17 cellular contexts compared by ENCODE assay signal in the genomic region with DNA sequence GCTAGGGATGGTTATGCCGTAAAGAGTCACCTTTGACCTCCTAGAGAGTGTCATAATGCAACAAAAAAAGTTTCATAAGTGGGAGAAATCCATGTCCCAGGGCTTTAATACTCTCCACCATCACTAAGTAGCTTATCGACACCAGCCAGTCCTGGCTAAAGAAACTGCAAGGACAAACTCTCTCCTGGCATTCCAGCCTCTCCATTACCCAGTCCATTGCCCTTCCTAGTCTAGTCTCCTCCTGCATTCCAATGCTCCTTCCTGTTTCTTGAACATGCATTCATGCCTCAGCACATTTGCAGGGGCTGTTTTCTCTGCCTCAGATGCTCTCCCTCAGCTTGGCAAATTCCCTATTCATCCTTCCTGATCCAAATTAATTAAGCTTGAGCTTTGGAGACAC.
DNase-seq lines count a peak whose midpoint lies in the region; ATAC-seq lines count a peak whose summit lies in the region.
"Had no signal": no experiment of that assay in that cellular context is flagged by ENCODE, and none has a peak within 500 bp of the region (broad histone marks: within the 10 kb centered on the region; RNA-seq: fewer than 3 reads in every experiment).

No MANE protein-coding gene starts in this region.

- H3K27ac ChIP-seq in epithelial cell of prostate (peak overlapping the region; percentile 73), skeletal muscle tissue (ENCODE audit: low read depth, low read length) (peak overlapping the region; percentile 36)
- H3K27ac ChIP-seq: C4-2B, HL-60, SK-N-MC had no signal

- H3K27me3 Mint-ChIP-seq in activated T-helper 17 cell treated with anti-CD3 and anti-CD28 coated beads, Interleukin-2, amount 50 U/mL, for 72 hours = no peaks in the 10 kb centered on the region
- H3K27me3 Mint-ChIP-seq: stimulated activated memory B cell treated with anti-CD40 and anti-IgM and Interleukin-4, amounts not matched to agents 10 μg/mL and 1 μg/mL and 100 μg/mL, for 72 hours had no signal

- H3K4me3 ChIP-seq in skeletal muscle tissue (ENCODE audit: low read length in 3 of 3) = no peak overlapping the region
- H3K4me3 ChIP-seq: SK-N-MC had no signal

- DNase-seq in HK-2 (ENCODE audit: unreplicated experiment) (peak; percentile 39), epithelial cell of prostate (ENCODE audit: low read depth, low spot score) (no peak), kidney tubule cell (ENCODE audit: low spot score) (peak; percentile 86), NCI-H1930 (lab: John Stamatoyannopoulos, UW) (no peak), NK-92 (lab: John Stamatoyannopoulos, UW; ENCODE audit: unreplicated experiment) (no peak), dermis blood vessel endothelial cell (no peak)
- DNase-seq: activated CD4-positive, alpha-beta T cell treated with anti-CD3 and anti-CD28 coated beads for 1 hour; activated T-cell treated with anti-CD3 and anti-CD28 coated beads, Interleukin-2, amount 50 U/mL, for 48 hours; endodermal cell; natural killer cell; NCI-H524 treated with DMSO at 0.1 percent for 48 hours had no signal

- no peak for ATAC-seq in activated T-helper 17 cell treated with anti-CD3 and anti-CD28 coated beads, Interleukin-2, amount 50 U/mL, for 72 hours (replicated peaks)
- ATAC-seq: natural killer cell; stimulated activated memory B cell treated with anti-CD40 and anti-IgM and Interleukin-4, amounts not matched to agents 10 μg/mL and 1 μg/mL and 100 μg/mL, for 72 hours had no signal

- no peak overlapping the region for H3K4me3 Mint-ChIP-seq in activated T-helper 17 cell treated with anti-CD3 and anti-CD28 coated beads, Interleukin-2, amount 50 U/mL, for 72 hours
- H3K4me3 Mint-ChIP-seq: endodermal cell; natural killer cell; stimulated activated memory B cell treated with anti-CD40 and anti-IgM and Interleukin-4, amounts not matched to agents 10 μg/mL and 1 μg/mL and 100 μg/mL, for 72 hours had no signal

- H3K36me3 Mint-ChIP-seq in activated T-helper 17 cell treated with anti-CD3 and anti-CD28 coated beads, Interleukin-2, amount 50 U/mL, for 72 hours (ENCODE audit: low read depth) = no peaks in the 10 kb centered on the region
- H3K36me3 Mint-ChIP-seq: natural killer cell; stimulated activated memory B cell treated with anti-CD40 and anti-IgM and Interleukin-4, amounts not matched to agents 10 μg/mL and 1 μg/mL and 100 μg/mL, for 72 hours had no signal

- H3K4me1 ChIP-seq in skeletal muscle tissue (ENCODE audit: control insufficient read depth in 3 of 3, insufficient read depth in 3 of 3, low read length in 3 of 3) = peaks cover 14 to 17% (median 16%) of the 10 kb centered on the region in 3 donors

- H3K27ac Mint-ChIP-seq in activated T-helper 17 cell treated with anti-CD3 and anti-CD28 coated beads, Interleukin-2, amount 50 U/mL, for 72 hours = no peak overlapping the region
- H3K27ac Mint-ChIP-seq: endodermal cell; natural killer cell; stimulated activated memory B cell treated with anti-CD40 and anti-IgM and Interleukin-4, amounts not matched to agents 10 μg/mL and 1 μg/mL and 100 μg/mL, for 72 hours had no signal

- no peaks in the 10 kb centered on the region for H3K4me1 Mint-ChIP-seq in activated T-helper 17 cell treated with anti-CD3 and anti-CD28 coated beads, Interleukin-2, amount 50 U/mL, for 72 hours
- H3K4me1 Mint-ChIP-seq: natural killer cell; stimulated activated memory B cell treated with anti-CD40 and anti-IgM and Interleukin-4, amounts not matched to agents 10 μg/mL and 1 μg/mL and 100 μg/mL, for 72 hours had no signal

- H3K36me3 ChIP-seq in skeletal muscle tissue (ENCODE audit: control insufficient read depth in 3 of 3, insufficient read depth in 3 of 3, low read length in 3 of 3) = no peaks in the 10 kb centered on the region

- H3K9ac ChIP-seq in skeletal muscle tissue (ENCODE audit: low read depth in 1 of 3, low read length in 3 of 3) = no peak overlapping the region

- peaks cover 6% of the 10 kb centered on the region for H3K9me3 Mint-ChIP-seq in activated T-helper 17 cell treated with anti-CD3 and anti-CD28 coated beads, Interleukin-2, amount 50 U/mL, for 72 hours
- H3K9me3 Mint-ChIP-seq: endodermal cell; stimulated activated memory B cell treated with anti-CD40 and anti-IgM and Interleukin-4, amounts not matched to agents 10 μg/mL and 1 μg/mL and 100 μg/mL, for 72 hours had no signal

- no peaks in the 10 kb centered on the region for H3K9me3 ChIP-seq in skeletal muscle tissue (ENCODE audit: control insufficient read depth in 3 of 3, low read length in 3 of 3)

- no peaks in the 10 kb centered on the region for H3K27me3 ChIP-seq in skeletal muscle tissue (ENCODE audit: control insufficient read depth in 3 of 3, insufficient read depth in 3 of 3, low read length in 3 of 3)

Comparison
In these comparisons a context has a peak if more than half of its experiments do, and no peak if none do; other contexts are left out.
1. DNase-seq: peak in HK-2 (single experiment) and kidney tubule cell (single experiment); none in epithelial cell of prostate (single experiment), NCI-H1930 (0 of 2), NK-92 (single experiment) and dermis blood vessel endothelial cell (single experiment).